In the genomic region with DNA sequence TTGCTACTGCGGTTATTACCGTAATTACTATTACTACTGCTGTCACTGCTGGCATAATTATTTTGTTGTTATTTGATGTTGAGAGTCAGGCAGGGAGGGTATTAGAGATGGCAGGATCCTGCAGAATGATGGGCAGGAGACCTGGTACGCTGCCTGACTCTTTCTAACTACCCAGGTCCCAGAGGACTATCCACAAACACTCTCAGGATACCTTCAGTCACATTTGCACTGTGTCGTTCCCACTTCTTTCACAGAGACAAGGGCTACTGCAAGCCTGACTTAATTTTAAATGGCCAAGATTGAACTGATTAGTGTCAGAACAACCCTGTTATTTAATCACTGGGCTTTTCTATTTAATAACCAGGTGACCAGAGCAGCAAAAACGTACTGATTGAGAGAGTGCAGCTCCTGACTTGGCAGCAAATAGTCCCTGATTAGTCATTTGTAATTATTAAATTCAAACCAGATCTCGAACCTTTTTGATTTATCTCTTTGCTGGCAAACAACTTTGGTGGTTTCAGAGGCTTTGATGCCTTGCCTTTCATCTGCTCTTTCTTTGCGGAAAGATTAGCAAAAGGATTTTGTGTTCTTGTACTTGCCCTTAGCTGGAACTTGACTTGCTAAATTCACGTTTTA, we compare ENCODE assay signal across 18 cellular contexts.
A peak's percentile ranks its signal among the peaks of the same experiment; 100 is the strongest.
DNase-seq lines count a peak whose midpoint lies in the region; ATAC-seq and TF ChIP-seq lines count a peak whose summit lies in the region.
"Had no signal": no experiment of that assay in that cellular context is flagged by ENCODE, and none has a peak within 500 bp of the region (broad histone marks: within the 10 kb centered on the region; RNA-seq: fewer than 3 reads in every experiment).

No MANE protein-coding gene starts in this region.

- peak overlapping the region in 5 of 8 donors; percentile 30 to 63 (median 51) for H3K27ac Mint-ChIP-seq in CD8-positive, alpha-beta memory T cell
- peak overlapping the region; percentile 48 for H3K27ac Mint-ChIP-seq in activated T-helper 17 cell treated with anti-CD3 and anti-CD28 coated beads, Interleukin-2, amount 50 U/mL, for 72 hours
- H3K27ac Mint-ChIP-seq: dendritic cell treated with granulocyte-macrophage colony-stimulating factor and Interleukin-4, amounts not matched to agents 40 ng/mL and 50 ng/mL, for 4 days had no signal

- no peaks in the 10 kb centered on the region for H3K36me3 ChIP-seq in CD8-positive, alpha-beta memory T cell (ENCODE audit: insufficient read depth, low read length)
- H3K36me3 ChIP-seq: BLaER1, HAP-1, heart left ventricle, right atrium auricular region had no signal

- H3K4me3 ChIP-seq in AG09309 (ENCODE audit: control insufficient read depth, low read depth, low read length) (no peak overlapping the region), fibroblast of mammary gland (ENCODE audit: control insufficient read depth, low read depth, low read length) (no peak overlapping the region)
- no peak overlapping the region for H3K4me3 ChIP-seq in CD8-positive, alpha-beta memory T cell (ENCODE audit: low read length)
- H3K4me3 ChIP-seq: BLaER1, body of pancreas, HAP-1, heart left ventricle, right atrium auricular region had no signal

- no peak overlapping the region for H3K27ac ChIP-seq in CD8-positive, alpha-beta memory T cell (ENCODE audit: low read depth, low read length)
- H3K27ac ChIP-seq: BLaER1, body of pancreas, heart left ventricle, right atrium auricular region had no signal

- peak; percentile 3 for DNase-seq in AG09309 (ENCODE audit: low read depth)
- DNase-seq in CD8-positive, alpha-beta memory T cell, result peak in 2 of 5 donors; percentile 15 to 54
- peak; percentile 79 for DNase-seq in fibroblast of mammary gland (ENCODE audit: low read depth)
- DNase-seq in GM20000 (ENCODE audit: low spot score), result no peak
- DNase-seq in SIG-M5 treated with dmso at 0.1 percent for 504 hours (lab: John Stamatoyannopoulos, UW; ENCODE audit: unreplicated experiment), result no peak
- DNase-seq: body of pancreas, DMS53, heart left ventricle, kidney, NCI-H146, T-helper 9 cell had no signal

- ATAC-seq in activated T-helper 17 cell treated with anti-CD3 and anti-CD28 coated beads, Interleukin-2, amount 50 U/mL, for 72 hours (replicated peaks), result no peak
- no peak for ATAC-seq in GM19467 (IDR thresholded peaks at IDR 0.05; ENCODE audit: unreplicated experiment)
- ATAC-seq: body of pancreas, heart left ventricle, Right ventricle myocardium inferior had no signal

- POLR2A ChIA-PET in CD8-positive, alpha-beta memory T cell (lab: Charles Lee), result no interaction called here

- no peaks in the 10 kb centered on the region for H3K9me3 ChIP-seq in CD8-positive, alpha-beta memory T cell (ENCODE audit: low read length)
- H3K9me3 ChIP-seq: BLaER1, body of pancreas, HAP-1, heart left ventricle, right atrium auricular region had no signal

- no peak for TF ChIP-seq CTCF in AG09309 (IDR thresholded peaks at IDR 0.05; ENCODE audit: control insufficient read depth, insufficient read depth, low read depth, low read length, missing control alignments)
- no peak for TF ChIP-seq CTCF in fibroblast of mammary gland (conservative IDR thresholded peaks at IDR 0.05; ENCODE audit: control insufficient read depth, insufficient read depth, low read depth, low read length)
- no peak for TF ChIP-seq CTCF in GM20000 (IDR thresholded peaks at IDR 0.05; ENCODE audit: extremely low read depth, missing control alignments)

- H3K9me3 Mint-ChIP-seq in CD8-positive, alpha-beta memory T cell, result no peaks in the 10 kb centered on the region
- no peaks in the 10 kb centered on the region for H3K9me3 Mint-ChIP-seq in activated T-helper 17 cell treated with anti-CD3 and anti-CD28 coated beads, Interleukin-2, amount 50 U/mL, for 72 hours
- H3K9me3 Mint-ChIP-seq: dendritic cell treated with granulocyte-macrophage colony-stimulating factor and Interleukin-4, amounts not matched to agents 40 ng/mL and 50 ng/mL, for 4 days had no signal

- H3K27me3 Mint-ChIP-seq in CD8-positive, alpha-beta memory T cell, result no peaks in the 10 kb centered on the region
- no peaks in the 10 kb centered on the region for H3K27me3 Mint-ChIP-seq in activated T-helper 17 cell treated with anti-CD3 and anti-CD28 coated beads, Interleukin-2, amount 50 U/mL, for 72 hours

- no peaks in the 10 kb centered on the region for H3K27me3 ChIP-seq in CD8-positive, alpha-beta memory T cell (ENCODE audit: insufficient read depth, low read length, poor library complexity, severe bottlenecking)
- H3K27me3 ChIP-seq: BLaER1, body of pancreas, heart left ventricle, right atrium auricular region had no signal

- peaks cover 66% of the 10 kb centered on the region for H3K4me1 ChIP-seq in CD8-positive, alpha-beta memory T cell (ENCODE audit: insufficient read depth, low read length)
- H3K4me1 ChIP-seq: body of pancreas, HAP-1 had no signal

- peak overlapping the region in 6 of 7 donors; percentile 9 to 50 (median 39) for H3K4me3 Mint-ChIP-seq in CD8-positive, alpha-beta memory T cell
- H3K4me3 Mint-ChIP-seq in activated T-helper 17 cell treated with anti-CD3 and anti-CD28 coated beads, Interleukin-2, amount 50 U/mL, for 72 hours, result peak overlapping the region; percentile 61
- H3K4me3 Mint-ChIP-seq: dendritic cell treated with granulocyte-macrophage colony-stimulating factor and Interleukin-4, amounts not matched to agents 40 ng/mL and 50 ng/mL, for 4 days had no signal

- peaks cover 73 to 89% (median 87%) of the 10 kb centered on the region in 3 donors for H3K4me1 Mint-ChIP-seq in CD8-positive, alpha-beta memory T cell
- peaks cover 40% of the 10 kb centered on the region for H3K4me1 Mint-ChIP-seq in activated T-helper 17 cell treated with anti-CD3 and anti-CD28 coated beads, Interleukin-2, amount 50 U/mL, for 72 hours

- peaks cover 0 to under 1% (median 0%) of the 10 kb centered on the region in 3 donors for H3K36me3 Mint-ChIP-seq in CD8-positive, alpha-beta memory T cell
- H3K36me3 Mint-ChIP-seq in activated T-helper 17 cell treated with anti-CD3 and anti-CD28 coated beads, Interleukin-2, amount 50 U/mL, for 72 hours (ENCODE audit: low read depth), result no peaks in the 10 kb centered on the region

- CTCF ChIA-PET in CD8-positive, alpha-beta memory T cell (lab: Charles Lee), result interaction anchor here (1.0 to 1.2 kb wide), 2 partner anchors 14 to 32 kb away, joined by 3 read pairs; no protein-coding TSS in a partner anchor

Comparison
In these comparisons a context has a peak if more than half of its experiments do, and no peak if none do; other contexts are left out.
1. DNase-seq: peak in AG09309 (single experiment) and fibroblast of mammary gland (single experiment); none in GM20000 (single experiment) and SIG-M5 treated with dmso at 0.1 percent for 504 hours (single experiment).